Comparison of ENCODE assay signal across 11 cellular contexts in genomic region chr19:53942001-53942786, GRCh38. TPM values are rescaled to one million over a fixed set of nuclear protein-coding genes. Genes with fewer than 3 reads are reported as not detected.
DNase-seq lines count a peak whose midpoint lies in the region; ATAC-seq, FAIRE-seq and TF ChIP-seq lines count a peak whose summit lies in the region.
"Had no signal": no experiment of that assay in that cellular context is flagged by ENCODE, and none has a peak within 500 bp of the region (broad histone marks: within the 10 kb centered on the region; RNA-seq: fewer than 3 reads in every experiment).

No MANE protein-coding gene starts in this region.

- H2AK5ac ChIP-seq in H9 (ENCODE audit: insufficient read length, low read length) = no peak overlapping the region

- no peaks in the 10 kb centered on the region for H3K36me3 ChIP-seq in iPS-20b (ENCODE audit: insufficient read depth, low read depth, low read length)
- H3K36me3 ChIP-seq: prostate gland had no signal

- no peak overlapping the region for H3K4me3 Mint-ChIP-seq in Calu3 (ENCODE audit: low read depth, unreplicated experiment)
- peak overlapping the region; percentile 78 to 96 for H3K4me3 Mint-ChIP-seq in H9
- H3K4me3 Mint-ChIP-seq in activated CD8-positive, alpha-beta T cell treated with anti-CD3 and anti-CD28 coated beads for 36 hours = no peak overlapping the region

- DNase-seq in Calu3 (no peak), H9 (peak; percentile 97), NCI-H1105 treated with DMSO at 0.1 percent for 48 hours (lab: John Stamatoyannopoulos, UW) (no peak), frontal cortex (ENCODE audit: low spot score in 2 of 2) (no peak), Right ventricle myocardium inferior (ENCODE audit: missing footprints) (no peak)
- DNase-seq in activated CD8-positive, alpha-beta T cell treated with anti-CD3 and anti-CD28 coated beads for 36 hours = peak; percentile 45
- no peak for DNase-seq in activated CD8-positive, alpha-beta memory T cell treated with anti-CD3 and anti-CD28 coated beads, Interleukin-2, amount 50 U/mL, for 4 hours
- DNase-seq: mammary epithelial cell, NCI-H1048 had no signal

- no peak overlapping the region for H4K5ac ChIP-seq in H9 (ENCODE audit: insufficient read length, low read depth, low read length)

- H3K4ac ChIP-seq in H9 (ENCODE audit: low read depth, low read length) = no peak overlapping the region

- H3K56ac ChIP-seq in H9 (ENCODE audit: insufficient read length, low read depth, low read length) = no peak overlapping the region

- H3K27me3 Mint-ChIP-seq in Calu3 (ENCODE audit: unreplicated experiment) (peaks cover 53% of the 10 kb centered on the region), H9 (ENCODE audit: low read depth) (peaks cover 3% of the 10 kb centered on the region)
- peaks cover 35% of the 10 kb centered on the region for H3K27me3 Mint-ChIP-seq in activated CD8-positive, alpha-beta T cell treated with anti-CD3 and anti-CD28 coated beads for 36 hours

- no peak for FAIRE-seq in frontal cortex (lab: Jason Lieb, UNC)

- peak overlapping the region; percentile 11 for H3K27ac Mint-ChIP-seq in Calu3 (ENCODE audit: unreplicated experiment)
- H3K27ac Mint-ChIP-seq in H9 = peak overlapping the region; percentile 65 to 93 (median 89); a peak in 4 of 7 replicates
- H3K27ac Mint-ChIP-seq in activated CD8-positive, alpha-beta T cell treated with anti-CD3 and anti-CD28 coated beads for 36 hours = no peak overlapping the region

- H2BK12ac ChIP-seq in H9 (ENCODE audit: insufficient read length, low read depth, low read length) = no peak overlapping the region

- peak; percentile 66 for ATAC-seq in activated CD8-positive, alpha-beta T cell treated with anti-CD3 and anti-CD28 coated beads for 36 hours
- no peak for ATAC-seq in Right ventricle myocardium inferior

- H2BK120ac ChIP-seq in H9 (ENCODE audit: low read depth, low read length, poor library complexity, severe bottlenecking) = no peak overlapping the region

- H3K27ac ChIP-seq in H9 (ENCODE audit: insufficient read length, low read depth, low read length) = no peak overlapping the region
- H3K27ac ChIP-seq in iPS-20b (ENCODE audit: low read length) = peak overlapping the region; percentile 25
- H3K27ac ChIP-seq: prostate gland had no signal

- no peaks in the 10 kb centered on the region for H3K9me3 ChIP-seq in H9 (ENCODE audit: control insufficient read depth, low read depth, low read length)
- H3K9me3 ChIP-seq in iPS-20b (ENCODE audit: insufficient read depth, low read depth, low read length) = no peaks in the 10 kb centered on the region
- H3K9me3 ChIP-seq: prostate gland had no signal

- H3K36me3 Mint-ChIP-seq in Calu3 (ENCODE audit: insufficient read depth, unreplicated experiment) (peaks cover 7% of the 10 kb centered on the region), H9 (ENCODE audit: insufficient read depth in 1 of 3, low read depth in 3 of 3) (peaks cover 15 to 27% (median 27%) of the 10 kb centered on the region in 3 experiments; a peak in 6 of 7 replicates)
- no peaks in the 10 kb centered on the region for H3K36me3 Mint-ChIP-seq in activated CD8-positive, alpha-beta T cell treated with anti-CD3 and anti-CD28 coated beads for 36 hours (ENCODE audit: low read depth)

- no peaks in the 10 kb centered on the region for H4K20me1 ChIP-seq in H9 (ENCODE audit: control insufficient read depth, insufficient read depth, insufficient read length)

- no peak overlapping the region for H2AFZ ChIP-seq in H9 (ENCODE audit: low read length)

- H2BK5ac ChIP-seq in H9 (ENCODE audit: insufficient read length, low read length) = no peak overlapping the region

- H3K4me1 ChIP-seq in H9 (ENCODE audit: insufficient read depth, low read length) = peaks cover 4% of the 10 kb centered on the region; the same call in 1 of the 2 replicates
- H3K4me1 ChIP-seq in iPS-20b (ENCODE audit: insufficient read depth, low read length) = peaks cover 5% of the 10 kb centered on the region; the same call in 1 of the 2 replicates
- H3K4me1 ChIP-seq: prostate gland had no signal

- H3K9me3 Mint-ChIP-seq in Calu3 (ENCODE audit: low read depth, unreplicated experiment) = peaks cover 4% of the 10 kb centered on the region
- H3K9me3 Mint-ChIP-seq in H9 = no peaks in the 10 kb centered on the region; a peak in 2 of 5 replicates
- H3K9me3 Mint-ChIP-seq in activated CD8-positive, alpha-beta T cell treated with anti-CD3 and anti-CD28 coated beads for 36 hours = no peaks in the 10 kb centered on the region

- TF ChIP-seq CTCF in Calu3 (IDR thresholded peaks at IDR 0.05; ENCODE audit: unreplicated experiment) (no peak), H9 (conservative IDR thresholded peaks at IDR 0.05) (peak; percentile 96)
- TF ChIP-seq CTCF in activated CD8-positive, alpha-beta T cell treated with anti-CD3 and anti-CD28 coated beads for 36 hours (IDR thresholded peaks at IDR 0.05) = no peak

- H3K14ac ChIP-seq in H9 (ENCODE audit: insufficient read depth, low read length) = peak overlapping the region; percentile 37; the same call in 1 of the 2 replicates

- no TSS peak for BruUV-seq in Calu3 (replicated peaks; lab: Mats Ljungman, UMichigan)

- H3K4me1 Mint-ChIP-seq in Calu3 (ENCODE audit: low read depth, unreplicated experiment) (peaks cover 11% of the 10 kb centered on the region), H9 (peaks cover 14 to 27% of the 10 kb centered on the region in 2 experiments)
- no peaks in the 10 kb centered on the region for H3K4me1 Mint-ChIP-seq in activated CD8-positive, alpha-beta T cell treated with anti-CD3 and anti-CD28 coated beads for 36 hours (ENCODE audit: low read depth)

- CTCF ChIA-PET in Calu3 (lab: Charles Lee) = no interaction called here
- CTCF ChIA-PET in activated CD8-positive, alpha-beta T cell treated with anti-CD3 and anti-CD28 coated beads for 36 hours (lab: Charles Lee) = interaction anchor here (1.1 kb wide), 1 partner anchor 30 kb away, joined by 3 read pairs; no protein-coding TSS in a partner anchor

- no peak overlapping the region for H3T11ph ChIP-seq in H9 (ENCODE audit: low read length)

- peaks cover 19% of the 10 kb centered on the region for H3K23me2 ChIP-seq in H9 (ENCODE audit: insufficient read length, low read depth, low read length, poor library complexity, severe bottlenecking)

- H3K18ac ChIP-seq in H9 (ENCODE audit: insufficient read length, low read depth, low read length) = peak overlapping the region; percentile 76

- H4K91ac ChIP-seq in H9 (ENCODE audit: insufficient read length, low read depth, low read length) = no peak overlapping the region

- H3K79me1 ChIP-seq in H9 (ENCODE audit: insufficient read depth, low read depth, low read length, poor library complexity, severe bottlenecking) = no peaks in the 10 kb centered on the region

- H3K9ac ChIP-seq in H9 (ENCODE audit: extremely low read depth, insufficient read length, low read length) (peak overlapping the region; percentile 53), iPS-20b (ENCODE audit: low read depth, low read length) (peak overlapping the region; percentile 83)

- H2BK20ac ChIP-seq in H9 (ENCODE audit: low read depth, low read length, poor library complexity, severe bottlenecking) = no peak overlapping the region

- POLR2A ChIA-PET in activated CD8-positive, alpha-beta T cell treated with anti-CD3 and anti-CD28 coated beads for 36 hours (lab: Charles Lee) = no interaction called here

- intact Hi-C loops in Calu3 (cut with micrococcal nuclease; ENCODE audit: unreplicated experiment) = no loop called here
- intact Hi-C loops in activated CD8-positive, alpha-beta T cell treated with anti-CD3 and anti-CD28 coated beads for 36 hours (cut with micrococcal nuclease) = loop anchor here (10.0 kb wide), 1 partner anchor 83 kb away; no protein-coding TSS in a partner anchor
- intact Hi-C loops in Right ventricle myocardium inferior (cut with DNase I) = no loop called here

- no peak overlapping the region for H4K8ac ChIP-seq in H9 (replicated peaks; ENCODE audit: insufficient read length, low read depth, low read length)

- H3K4me3 ChIP-seq in iPS-20b (ENCODE audit: low read length) = peak overlapping the region; percentile 95
- H3K4me3 ChIP-seq: prostate gland had no signal

- H3K27me3 ChIP-seq in H9 (ENCODE audit: insufficient read depth, low read length) (no peaks in the 10 kb centered on the region), iPS-20b (ENCODE audit: insufficient read depth, low read length) (peaks cover 15% of the 10 kb centered on the region)

- H2BK15ac ChIP-seq in H9 (ENCODE audit: low read depth, low read length) = no peak overlapping the region

- no peaks in the 10 kb centered on the region for H3K79me2 ChIP-seq in H9 (ENCODE audit: insufficient read depth, low read length)

- peak overlapping the region; percentile 80 for H3K4me2 ChIP-seq in H9 (ENCODE audit: insufficient read depth, insufficient read length, low read length)

- no CpG with 5 or more reads among the region's 55 CpGs for WGBS in H9 (ENCODE audit: extremely low coverage, insufficient read length, low lambda C conversion rate)

- no peak overlapping the region for H3K23ac ChIP-seq in H9 (ENCODE audit: insufficient read length, low read depth, low read length)

RNA-seq across cellular contexts. Expression of gene CACNG8, which starts 20.5 kb away (rescaled TPM):
- total RNA-seq in Calu3 (2022) (13.4 and 19.0 TPM in 2 replicates), H9 (2021) (6.0 and 7.1 TPM in 2 replicates), frontal cortex (4.1 TPM), Right ventricle myocardium inferior (0.03 TPM)
- not detected for total RNA-seq in activated CD8-positive, alpha-beta T cell treated with anti-CD3 and anti-CD28 coated beads for 36 hours
- total RNA-seq: mammary epithelial cell had no signal

RNA-seq across cellular contexts. Expression of gene CACNG7, which starts 33.1 kb away (rescaled TPM):
- total RNA-seq in Calu3 (2022) = not detected in 2 replicates
- total RNA-seq in H9 (2021) = 22.1 and 22.7 TPM in 2 replicates
- total RNA-seq in activated CD8-positive, alpha-beta T cell treated with anti-CD3 and anti-CD28 coated beads for 36 hours = not detected
- 4.9 TPM for total RNA-seq in frontal cortex
- not detected for total RNA-seq in Right ventricle myocardium inferior
- total RNA-seq: mammary epithelial cell, prostate gland had no signal

RNA-seq across cellular contexts. Expression of gene CACNG6, which starts 49.2 kb away (rescaled TPM):
- total RNA-seq in Calu3 (2022) (137 and 144 TPM in 2 replicates), H9 (2021) (1.6 and 2.0 TPM in 2 replicates), frontal cortex (under 0.01 TPM), Right ventricle myocardium inferior (not detected)
- not detected for total RNA-seq in activated CD8-positive, alpha-beta T cell treated with anti-CD3 and anti-CD28 coated beads for 36 hours
- total RNA-seq: mammary epithelial cell had no signal

Comparison
In these comparisons a context has a peak if more than half of its experiments do, and no peak if none do; other contexts are left out.
1. DNase-seq: peak in H9 (single experiment) and activated CD8-positive, alpha-beta T cell treated with anti-CD3 and anti-CD28 coated beads for 36 hours (single experiment); none in Calu3 (single experiment), NCI-H1105 treated with DMSO at 0.1 percent for 48 hours (single experiment), frontal cortex (0 of 2), activated CD8-positive, alpha-beta memory T cell treated with anti-CD3 and anti-CD28 coated beads, Interleukin-2, amount 50 U/mL, for 4 hours (single experiment) and Right ventricle myocardium inferior (single experiment).
2. H3K4me3 Mint-ChIP-seq: peak in H9 (2 of 2); none in Calu3 (single experiment) and activated CD8-positive, alpha-beta T cell treated with anti-CD3 and anti-CD28 coated beads for 36 hours (single experiment).
3. RNA of gene CACNG6, which starts 49.2 kb away (total RNA-seq): 137 to 144 TPM in Calu3; 1.6 to 2.0 TPM in H9, not detected in activated CD8-positive, alpha-beta T cell treated with anti-CD3 and anti-CD28 coated beads for 36 hours, under 0.01 TPM in frontal cortex (single experiment) and not detected in Right ventricle myocardium inferior (single experiment); every median in the first group is over 10 times any median in the second.